ENCODE assay signal across 1 cellular context in the genomic region with DNA sequence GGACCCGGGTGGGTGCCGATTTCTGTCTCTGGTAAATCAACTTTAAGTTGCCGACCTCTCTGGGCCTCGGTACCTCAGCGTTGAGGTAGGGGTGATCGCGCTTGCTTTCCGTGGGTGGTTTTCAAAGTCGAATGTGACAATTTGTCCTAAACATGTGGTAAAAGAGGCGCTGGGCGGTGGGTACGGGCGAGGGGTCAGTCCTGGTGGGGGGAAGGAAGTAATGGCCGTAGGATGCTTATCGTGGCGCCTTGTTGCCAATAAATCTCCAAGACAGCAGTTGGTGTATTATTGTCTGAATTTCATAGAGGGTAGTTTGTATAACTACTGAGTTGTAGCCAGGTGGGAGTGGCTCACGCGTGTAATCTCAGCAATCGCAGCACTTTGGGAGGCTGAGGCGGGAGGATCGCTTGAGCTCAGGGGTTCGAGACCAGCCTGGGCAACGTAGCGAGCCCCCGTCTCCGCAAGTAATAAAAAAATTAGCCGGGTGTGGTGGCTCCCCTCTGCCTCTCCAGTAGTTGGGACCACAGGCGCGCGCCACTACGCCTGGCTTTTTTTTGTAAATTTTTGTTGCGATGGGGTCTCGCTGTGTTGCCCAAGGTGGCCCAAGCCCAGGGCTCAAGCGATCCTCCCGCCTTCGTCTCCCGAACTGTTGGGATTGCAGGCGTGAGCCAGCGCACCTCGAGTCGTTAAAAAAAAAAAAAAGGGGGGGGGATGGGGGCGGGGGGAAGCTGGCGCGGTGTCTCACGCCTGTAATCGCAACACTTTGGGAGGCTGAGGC.
A peak's percentile ranks its signal among the peaks of the same experiment; 100 is the strongest.
TF ChIP-seq lines count a peak whose summit lies in the region.

No MANE protein-coding gene starts in this region.

TF ChIP-seq in H1, 55 proteins besides CTCF, POLR2A, EP300 and RAD21:
- TF ChIP-seq SP4 (IDR thresholded peaks at IDR 0.05; ENCODE audit: low read length) (no peak), SAP30 (IDR thresholded peaks at IDR 0.05; ENCODE audit: insufficient read depth, insufficient replicate concordance, low read length) (peak; percentile 83)
